8 cellular contexts compared by ENCODE assay signal in the genomic region with DNA sequence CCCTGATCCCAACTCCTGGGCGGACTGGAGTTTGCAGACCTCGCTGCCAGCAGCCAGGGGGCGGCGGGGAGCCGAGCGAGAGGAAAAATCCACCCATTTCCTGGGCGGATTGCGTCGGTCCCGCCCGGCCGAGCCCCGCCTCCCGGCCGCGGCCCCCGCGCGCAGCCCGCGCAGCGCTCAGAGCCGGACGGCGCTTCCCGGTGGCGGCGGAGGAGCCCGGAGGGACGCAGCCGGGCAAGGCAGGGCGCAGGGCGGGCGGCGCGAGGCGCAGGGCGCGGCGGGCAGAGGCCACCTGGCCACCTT. TPM values are rescaled to one million over a fixed set of nuclear protein-coding genes. Genes with fewer than 3 reads are reported as not detected.
DNase-seq lines count a peak whose midpoint lies in the region; ATAC-seq, FAIRE-seq and TF ChIP-seq lines count a peak whose summit lies in the region.

A gene (plus strand): TSS at position 180 of the 303 bp plus-strand sequence. CDS start 322 bp downstream, outside the sequence.

- intact Hi-C loops in GM12878 (cut with micrococcal nuclease; ENCODE audit: unreplicated experiment), result loop anchor here (5.0 kb wide), 1 partner anchor 325 kb away; no protein-coding TSS in a partner anchor

- H3K36me3 ChIP-seq in GM12878 (ENCODE audit: control insufficient read depth in 2 of 2, insufficient read depth in 2 of 2, low read length in 1 of 2) (no peaks in the 10 kb centered on the region), iPS-18a (ENCODE audit: control insufficient read depth, low read depth, low read length) (peaks cover 11% of the 10 kb centered on the region), skeletal muscle satellite cell (ENCODE audit: insufficient read depth, low read length) (no peaks in the 10 kb centered on the region)

- SMC1A ChIA-PET in GM12878 (lab: Charles Lee; ENCODE audit: uncharacterized antibody, unreplicated experiment), result no interaction called here

- no TSS peak for BruUV-seq in GM12878 (replicated peaks; lab: Mats Ljungman, UMichigan)

- DNase-seq in NCI-H146 (lab: John Stamatoyannopoulos, UW) (peak; percentile 18), NCI-H146 treated with DMSO at 0.1 percent for 48 hours (lab: John Stamatoyannopoulos, UW; ENCODE audit: unreplicated experiment) (no peak), NCI-H2171 treated with DMSO at 0.1 percent for 48 hours (lab: John Stamatoyannopoulos, UW) (peak; percentile 84), GM12878 (ENCODE audit: low read depth, low spot score) (no peak), NCI-H187 treated with DMSO at 0.1 percent for 48 hours (lab: John Stamatoyannopoulos, UW) (no peak)

- peaks cover 3 to 4% of the 10 kb centered on the region in 2 experiments for H3K27me3 ChIP-seq in GM12878 (replicated peaks in 1 of 2; ENCODE audit: control insufficient read depth in 2 of 2, insufficient read depth in 2 of 2, low read length in 1 of 2)
- H3K27me3 ChIP-seq in iPS-18a (ENCODE audit: control insufficient read depth, insufficient read depth, low read length), result peaks cover 25% of the 10 kb centered on the region
- peaks cover 21% of the 10 kb centered on the region for H3K27me3 ChIP-seq in skeletal muscle satellite cell (ENCODE audit: control insufficient read depth, insufficient read depth, low read length)

- CTCF ChIA-PET in GM12878 (lab: Yijun Ruan, JAX), result no interaction called here

- POLR2A ChIA-PET in GM12878 (lab: Charles Lee), result no interaction called here

- TF ChIP-seq POLR2A in GM12878 (IDR thresholded peaks at IDR 0.05; ENCODE audit: low read depth, low read length), result no peak

- H3K27ac ChIP-seq in GM12878 (ENCODE audit: control insufficient read depth, insufficient read depth) (no peak within 1 kb of the TSS), iPS-18a (ENCODE audit: low read length) (no peak within 1 kb of the TSS)

- RAD21 ChIA-PET in GM12878 (lab: Charles Lee; ENCODE audit: unreplicated experiment), result no interaction called here

- H3K4me3 ChIP-seq in GM12878 (no peak within 1 kb of the TSS), iPS-18a (ENCODE audit: low read length) (peak within 1 kb of the TSS; percentile 54), skeletal muscle satellite cell (ENCODE audit: low read length) (peak within 1 kb of the TSS; percentile 59)

- no peak within 1 kb of the TSS for H2AFZ ChIP-seq in GM12878 (ENCODE audit: control insufficient read depth, low read depth, low read length)

- WGBS in GM12878 (ENCODE audit: insufficient coverage, insufficient replicate concordance, low lambda C conversion rate, missing lambda C conversion rate), result 41% methylated on average over 11 of the region's 40 CpGs

- ATAC-seq in GM12878, result no peak
- no peak for ATAC-seq in HG02623 (IDR thresholded peaks at IDR 0.05; ENCODE audit: unreplicated experiment)

- H4K20me1 ChIP-seq in GM12878 (ENCODE audit: control insufficient read depth, insufficient read depth), result no peaks in the 10 kb centered on the region; the same call in 1 of the 2 replicates

- peak; percentile 13 to 28 (median 23); a peak in 3 of 6 replicates for TF ChIP-seq CTCF in GM12878 (IDR thresholded peaks at IDR 0.05 in 2 of 3, conservative IDR thresholded peaks at IDR 0.05 in 1 of 3; ENCODE audit: control insufficient read depth in 2 of 3, extremely low read depth in 1 of 3, insufficient read depth in 1 of 3, low read depth in 3 of 3, low read length in 3 of 3)

- H3K4me1 ChIP-seq in GM12878 (ENCODE audit: control insufficient read depth, insufficient read depth, low read length) (no peaks in the 10 kb centered on the region), iPS-18a (ENCODE audit: control insufficient read depth, low read depth, low read length) (peaks cover 3% of the 10 kb centered on the region), skeletal muscle satellite cell (ENCODE audit: control insufficient read depth, insufficient read depth, low read length) (peaks cover 4% of the 10 kb centered on the region)

- H3K9ac ChIP-seq in GM12878 (ENCODE audit: control insufficient read depth, insufficient read depth, low read length) (no peak within 1 kb of the TSS), iPS-18a (ENCODE audit: low read length) (no peak within 1 kb of the TSS), skeletal muscle satellite cell (ENCODE audit: low read depth, low read length) (no peak within 1 kb of the TSS)

- in situ Hi-C loops in GM12878 (cut with MboI), result loop anchor here (5.0 kb wide), 2 partner anchors 260 to 325 kb away; no protein-coding TSS in a partner anchor

- no peak for TF ChIP-seq EP300 in GM12878 (IDR thresholded peaks at IDR 0.05; ENCODE audit: borderline replicate concordance in 1 of 2, control insufficient read depth in 1 of 2, low read depth in 2 of 2, low read length in 2 of 2)

- H3K4me2 ChIP-seq in GM12878 (ENCODE audit: control insufficient read depth, insufficient read depth), result no peak within 1 kb of the TSS
- peak within 1 kb of the TSS; percentile 84 for H3K4me2 ChIP-seq in skeletal muscle satellite cell (ENCODE audit: low read length)

- H3K79me2 ChIP-seq in GM12878 (ENCODE audit: control insufficient read depth, insufficient read depth, low read length), result no peaks in the 10 kb centered on the region

- no peak for FAIRE-seq in GM12878 (lab: Jason Lieb, UNC)

- no peak for TF ChIP-seq RAD21 in GM12878 (IDR thresholded peaks at IDR 0.05; ENCODE audit: insufficient read depth, low read depth, low read length)

- H3K9me3 ChIP-seq in GM12878 (replicated peaks; ENCODE audit: control insufficient read depth, insufficient read depth, low read length), result no peaks in the 10 kb centered on the region
- no peaks in the 10 kb centered on the region for H3K9me3 ChIP-seq in iPS-18a (ENCODE audit: control insufficient read depth, low read depth, low read length)
- H3K9me3 ChIP-seq in skeletal muscle satellite cell (replicated peaks; ENCODE audit: low read length), result no peaks in the 10 kb centered on the region

TF ChIP-seq in GM12878, 131 proteins besides CTCF, POLR2A, EP300 and RAD21 (continues in another document):
- TF ChIP-seq ZZZ3 (IDR thresholded peaks at IDR 0.05; ENCODE audit: control insufficient read depth, insufficient read length, low read depth) (no peak), ZNF207 (IDR thresholded peaks at IDR 0.05; ENCODE audit: borderline replicate concordance) (no peak), RCOR1 (conservative IDR thresholded peaks at IDR 0.05; ENCODE audit: low read depth, low read length) (no peak), SIX5 (IDR thresholded peaks at IDR 0.05; ENCODE audit: low read depth, low read length, severe bottlenecking) (no peak), NRF1 (conservative IDR thresholded peaks at IDR 0.05; ENCODE audit: low read depth, low read length) (no peak), RBBP5 (conservative IDR thresholded peaks at IDR 0.05) (no peak), NFYA (IDR thresholded peaks at IDR 0.05; ENCODE audit: borderline replicate concordance, low read depth, low read length) (no peak), NFXL1 (IDR thresholded peaks at IDR 0.05; ENCODE audit: borderline replicate concordance) (no peak), TCF12 (IDR thresholded peaks at IDR 0.05; ENCODE audit: low read depth, low read length) (no peak), FOS (IDR thresholded peaks at IDR 0.05; ENCODE audit: borderline replicate concordance, extremely low read depth, insufficient read length) (no peak), PAX8 (IDR thresholded peaks at IDR 0.05) (no peak)
- TF ChIP-seq, protein P1, sequence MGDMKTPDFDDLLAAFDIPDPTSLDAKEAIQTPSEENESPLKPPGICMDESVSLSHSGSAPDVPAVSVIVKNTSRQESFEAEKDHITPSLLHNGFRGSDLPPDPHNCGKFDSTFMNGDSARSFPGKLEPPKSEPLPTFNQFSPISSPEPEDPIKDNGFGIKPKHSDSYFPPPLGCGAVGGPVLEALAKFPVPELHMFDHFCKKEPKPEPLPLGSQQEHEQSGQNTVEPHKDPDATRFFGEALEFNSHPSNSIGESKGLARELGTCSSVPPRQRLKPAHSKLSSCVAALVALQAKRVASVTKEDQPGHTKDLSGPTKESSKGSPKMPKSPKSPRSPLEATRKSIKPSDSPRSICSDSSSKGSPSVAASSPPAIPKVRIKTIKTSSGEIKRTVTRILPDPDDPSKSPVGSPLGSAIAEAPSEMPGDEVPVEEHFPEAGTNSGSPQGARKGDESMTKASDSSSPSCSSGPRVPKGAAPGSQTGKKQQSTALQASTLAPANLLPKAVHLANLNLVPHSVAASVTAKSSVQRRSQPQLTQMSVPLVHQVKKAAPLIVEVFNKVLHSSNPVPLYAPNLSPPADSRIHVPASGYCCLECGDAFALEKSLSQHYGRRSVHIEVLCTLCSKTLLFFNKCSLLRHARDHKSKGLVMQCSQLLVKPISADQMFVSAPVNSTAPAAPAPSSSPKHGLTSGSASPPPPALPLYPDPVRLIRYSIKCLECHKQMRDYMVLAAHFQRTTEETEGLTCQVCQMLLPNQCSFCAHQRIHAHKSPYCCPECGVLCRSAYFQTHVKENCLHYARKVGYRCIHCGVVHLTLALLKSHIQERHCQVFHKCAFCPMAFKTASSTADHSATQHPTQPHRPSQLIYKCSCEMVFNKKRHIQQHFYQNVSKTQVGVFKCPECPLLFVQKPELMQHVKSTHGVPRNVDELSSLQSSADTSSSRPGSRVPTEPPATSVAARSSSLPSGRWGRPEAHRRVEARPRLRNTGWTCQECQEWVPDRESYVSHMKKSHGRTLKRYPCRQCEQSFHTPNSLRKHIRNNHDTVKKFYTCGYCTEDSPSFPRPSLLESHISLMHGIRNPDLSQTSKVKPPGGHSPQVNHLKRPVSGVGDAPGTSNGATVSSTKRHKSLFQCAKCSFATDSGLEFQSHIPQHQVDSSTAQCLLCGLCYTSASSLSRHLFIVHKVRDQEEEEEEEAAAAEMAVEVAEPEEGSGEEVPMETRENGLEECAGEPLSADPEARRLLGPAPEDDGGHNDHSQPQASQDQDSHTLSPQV (IDR thresholded peaks at IDR 0.05), result no peak

RNA-seq across cellular contexts. Expression of the gene that starts here (rescaled TPM):
- total RNA-seq in GM12878 (2013; cell fraction: nucleolus; rRNA removed), result not detected in 2 replicates
- not detected in 2 replicates for total RNA-seq in GM12878 (2014; rRNA removed)
- total RNA-seq in GM12878 (2014; rRNA removed; fragmentation: Illumina TruSeq; extraction: Trizol), result not detected in 2 replicates
- total RNA-seq in GM12878 (2021), result 0.21 TPM in 1 of 2 replicates, not detected in the other
- not detected for polyA plus RNA-seq in GM12878 (2011; ENCODE audit: low read depth)
- not detected in 2 replicates for polyA plus RNA-seq in GM12878 (2011; rRNA removed)
- polyA plus RNA-seq in GM12878 (2011; cell fraction: cytosol; rRNA removed), result not detected in 2 replicates
- not detected in 2 replicates for polyA plus RNA-seq in GM12878 (2011; cell fraction: nucleus; rRNA removed)
- polyA plus RNA-seq in GM12878 (2012), result not detected in 2 replicates
- polyA plus RNA-seq in GM12878 (2014; fragmentation: Illumina TruSeq; extraction: Trizol), result not detected in 2 replicates
- polyA plus RNA-seq in GM12878 (2014; fragmentation: Nextera tagmentation; extraction: Ambion mirVana), result not detected
- not detected in 2 replicates for polyA plus RNA-seq in GM12878 (2014; rRNA removed)
- not detected for polyA plus RNA-seq in GM12878 (2016; fragmentation: Nextera tagmentation; extraction: Ambion mirVana)
- not detected in 2 replicates for polyA minus RNA-seq in GM12878 (2011; rRNA and poly(A)+ RNA removed)
- not detected in 2 replicates for polyA minus RNA-seq in GM12878 (2011; cell fraction: cytosol; rRNA and poly(A)+ RNA removed)
- not detected in 2 replicates for polyA minus RNA-seq in GM12878 (2011; cell fraction: nucleus; rRNA and poly(A)+ RNA removed)
- 4.1 and 4.8 TPM in 2 replicates for total RNA-seq in skeletal muscle satellite cell (2012; rRNA removed)

Comparison
In these comparisons a context has a peak if more than half of its experiments do, and no peak if none do; other contexts are left out.
1. DNase-seq: peak in NCI-H146 (single experiment) and NCI-H2171 treated with DMSO at 0.1 percent for 48 hours (single experiment); none in NCI-H146 treated with DMSO at 0.1 percent for 48 hours (single experiment), GM12878 (single experiment) and NCI-H187 treated with DMSO at 0.1 percent for 48 hours (single experiment).